14 cellular contexts compared by ENCODE assay signal in genomic region chr22:37910863-37911262, GRCh38. TPM values are rescaled to one million over a fixed set of nuclear protein-coding genes. Genes with fewer than 3 reads are reported as not detected.
A peak's percentile ranks its signal among the peaks of the same experiment; 100 is the strongest.
DNase-seq lines count a peak whose midpoint lies in the region; ATAC-seq and TF ChIP-seq lines count a peak whose summit lies in the region.
"Had no signal": no experiment of that assay in that cellular context is flagged by ENCODE, and none has a peak within 500 bp of the region (broad histone marks: within the 10 kb centered on the region; RNA-seq: fewer than 3 reads in every experiment).

No MANE protein-coding gene starts in this region.

- no peak overlapping the region for H2AFZ ChIP-seq in SK-N-SH (ENCODE audit: low read depth)

- H3K27me3 ChIP-seq in SK-N-SH (ENCODE audit: insufficient read depth): no peaks in the 10 kb centered on the region

- TF ChIP-seq EP300 in SK-N-SH (IDR thresholded peaks at IDR 0.05; ENCODE audit: borderline replicate concordance in 1 of 2, low read depth in 1 of 2, low read length in 1 of 2): no peak

- H3K4me2 ChIP-seq in SK-N-SH: no peak overlapping the region

- H3K9ac ChIP-seq in SK-N-SH: no peak overlapping the region

- DNase-seq in NCI-H510A treated with DMSO at 0.1 percent for 48 hours (lab: John Stamatoyannopoulos, UW): peak; percentile 15
- DNase-seq in NCI-H510A (lab: John Stamatoyannopoulos, UW): no peak
- peak in 2 of 61 donors; percentile 5 to 9 for DNase-seq in caudate nucleus (lab: John Stamatoyannopoulos, UW)
- DNase-seq in SK-N-SH: no peak
- DNase-seq: activated CD4-positive, alpha-beta T cell treated with anti-CD3 and anti-CD28 coated beads for 48 hours; Caco-2; NCI-H1436 treated with DMSO at 0.1 percent for 48 hours; retina had no signal

- no peaks in the 10 kb centered on the region for H3F3A ChIP-seq in SK-N-SH (replicated peaks; ENCODE audit: insufficient read depth)

- H3K9me2 ChIP-seq in SK-N-SH: no peaks in the 10 kb centered on the region

- no peak overlapping the region for H3K4me3 ChIP-seq in mesodermal cell (ENCODE audit: extremely low read depth, insufficient read depth, low read length, poor library complexity, severe bottlenecking)
- no peak overlapping the region for H3K4me3 ChIP-seq in SK-N-SH (ENCODE audit: low read depth in 2 of 2, low read length in 1 of 2)

- H3K4me1 ChIP-seq in mesodermal cell (ENCODE audit: control insufficient read depth, insufficient read depth, low read length, poor library complexity, severe bottlenecking) (peaks cover 22% of the 10 kb centered on the region), SK-N-SH (ENCODE audit: control insufficient read depth in 1 of 2, insufficient read depth in 2 of 2, low read depth in 1 of 2, low read length in 1 of 2) (peaks cover 0 to 11% of the 10 kb centered on the region in 2 experiments; a peak in 1 of 4 replicates)

- CTCF ChIA-PET in SK-N-SH (lab: Yijun Ruan, JAX): interaction anchor here (1.1 to 1.4 kb wide), 2 partner anchors 15 to 47 kb away, joined by 3 to 5 read pairs; no protein-coding TSS in a partner anchor

- no peak for TF ChIP-seq RAD21 in SK-N-SH (IDR thresholded peaks at IDR 0.05; ENCODE audit: low read length)

- H3K27ac ChIP-seq in caudate nucleus (ENCODE audit: low read depth, low read length): peak overlapping the region; percentile 58
- H3K27ac ChIP-seq in mesodermal cell (ENCODE audit: low read depth, low read length, severe bottlenecking): peak overlapping the region; percentile 29
- peak overlapping the region; percentile 78 for H3K27ac ChIP-seq in temporal lobe (ENCODE audit: low read depth, low read length)
- H3K27ac ChIP-seq in SK-N-SH (ENCODE audit: low read depth in 2 of 2, low read length in 1 of 2): no peak overlapping the region

- no peak for TF ChIP-seq CTCF in SK-N-SH (IDR thresholded peaks at IDR 0.05)

- POLR2A ChIA-PET in SK-N-SH (lab: Yijun Ruan, JAX): interaction anchor here (0.6 kb wide), 1 partner anchor 19 kb away, joined by 3 read pairs; no protein-coding TSS in a partner anchor

- ATAC-seq in GM18502 (IDR thresholded peaks at IDR 0.05; ENCODE audit: poor library complexity, unreplicated experiment) (no peak), HG02973 (IDR thresholded peaks at IDR 0.05; ENCODE audit: unreplicated experiment) (no peak)
- ATAC-seq: left colon had no signal

- H3K36me3 ChIP-seq in mesodermal cell (ENCODE audit: control insufficient read depth, insufficient read depth, low read length): peaks cover 70% of the 10 kb centered on the region
- peaks cover 0 to 11% of the 10 kb centered on the region in 2 experiments for H3K36me3 ChIP-seq in SK-N-SH (replicated peaks in 1 of 2; ENCODE audit: control insufficient read depth in 1 of 2, insufficient read depth in 2 of 2, low read length in 1 of 2)

- peaks cover 62% of the 10 kb centered on the region for H3K79me2 ChIP-seq in SK-N-SH (ENCODE audit: insufficient read depth)

- WGBS in mesodermal cell (ENCODE audit: insufficient coverage in 2 of 2), 2 experiments: 69 to 76% methylated on average over 2 to 5 of the region's 8 CpGs
- WGBS in SK-N-SH (ENCODE audit: low lambda C conversion rate): 90% methylated on average over 7 of the region's 8 CpGs

- H4K20me1 ChIP-seq in SK-N-SH (ENCODE audit: insufficient read depth): peaks cover 40% of the 10 kb centered on the region

- H3K9me3 ChIP-seq in mesodermal cell (ENCODE audit: control insufficient read depth, low read length) (no peaks in the 10 kb centered on the region), SK-N-SH (no peaks in the 10 kb centered on the region)
- H3K9me3 ChIP-seq: Caco-2 had no signal

TF ChIP-seq in SK-N-SH, 30 proteins besides CTCF, POLR2A, EP300 and RAD21:
- TF ChIP-seq POLR2AphosphoS5 (IDR thresholded peaks at IDR 0.05; ENCODE audit: low read depth, low read length) (no peak), SMC3 (IDR thresholded peaks at IDR 0.05; ENCODE audit: low read depth, low read length) (no peak), EZH2phosphoT487 (IDR thresholded peaks at IDR 0.05; ENCODE audit: borderline replicate concordance, low read depth) (no peak), GATA2 (CRISPR knock-in tag; IDR thresholded peaks at IDR 0.05) (no peak), SIN3A (IDR thresholded peaks at IDR 0.05; ENCODE audit: borderline replicate concordance, low read depth, low read length) (no peak)

RNA-seq across cellular contexts. Expression of gene MICALL1, which starts 4.8 kb away (rescaled TPM):
- polyA plus RNA-seq in mesodermal cell (2013, experiment 1 of 2): 49.6 TPM
- 41.5 TPM for polyA plus RNA-seq in mesodermal cell (2013, experiment 2 of 2)
- total RNA-seq in temporal lobe: 21.4 TPM
- polyA plus RNA-seq in SK-N-SH (2012; rRNA removed): 12.9 and 15.2 TPM in 2 replicates
- polyA plus RNA-seq in SK-N-SH (2012; cell fraction: cytosol; rRNA removed): 6.2 and 12.1 TPM in 2 replicates
- 26.6 and 28.9 TPM in 2 replicates for polyA plus RNA-seq in SK-N-SH (2012; cell fraction: nucleus; rRNA removed)

RNA-seq across cellular contexts. Expression of gene C22orf23, which starts 42.5 kb away (rescaled TPM):
- polyA plus RNA-seq in mesodermal cell (2013, experiment 1 of 2): 0.70 TPM
- polyA plus RNA-seq in mesodermal cell (2013, experiment 2 of 2): 0.91 TPM
- 0.25 TPM for total RNA-seq in temporal lobe
- polyA plus RNA-seq in SK-N-SH (2012; rRNA removed): 0.33 and 0.45 TPM in 2 replicates
- 0.26 and 0.33 TPM in 2 replicates for polyA plus RNA-seq in SK-N-SH (2012; cell fraction: cytosol; rRNA removed)
- 0.38 and 0.50 TPM in 2 replicates for polyA plus RNA-seq in SK-N-SH (2012; cell fraction: nucleus; rRNA removed)
- total RNA-seq: Caco-2, fibroblast of villous mesenchyme, left colon had no signal

RNA-seq across cellular contexts. Expression of gene POLR2F, which starts 42.6 kb away (rescaled TPM):
- 121 TPM for polyA plus RNA-seq in mesodermal cell (2013, experiment 1 of 2)
- 107 TPM for polyA plus RNA-seq in mesodermal cell (2013, experiment 2 of 2)
- 53.4 TPM for total RNA-seq in temporal lobe
- 146 and 255 TPM in 2 replicates for polyA plus RNA-seq in SK-N-SH (2012; rRNA removed)
- 167 and 182 TPM in 2 replicates for polyA plus RNA-seq in SK-N-SH (2012; cell fraction: cytosol; rRNA removed)
- polyA plus RNA-seq in SK-N-SH (2012; cell fraction: nucleus; rRNA removed): 64.9 and 117 TPM in 2 replicates

Comparison
In these comparisons a context has a peak if more than half of its experiments do, and no peak if none do; other contexts are left out.
1. H3K27ac ChIP-seq: peak in caudate nucleus (single experiment), mesodermal cell (single experiment) and temporal lobe (single experiment); none in SK-N-SH (0 of 2).